ENCODE assay signal across 23 cellular contexts in genomic region chr2:220005362-220005761, GRCh38.
"Had no signal": no experiment of that assay in that cellular context is flagged by ENCODE, and none has a peak within 500 bp of the region (broad histone marks: within the 10 kb centered on the region; RNA-seq: fewer than 3 reads in every experiment).

No MANE protein-coding gene starts in this region.

- H3K9me3 ChIP-seq: pancreas, prostate gland, right lobe of liver, sigmoid colon, tibial artery, transverse colon, upper lobe of right lung, vagina had no signal

- DNase-seq: naive thymus-derived CD4-positive, alpha-beta T cell; natural killer cell; occipital lobe; pancreas; right lobe of liver; sigmoid colon; small intestine; stimulated activated CD4-positive, alpha-beta T cell treated with anti-CD3 and anti-CD28 coated beads, Interleukin-2, amount 100 ng/mL, for 24 hours; stimulated activated CD4-positive, alpha-beta T cell treated with anti-CD3 and anti-CD28 coated beads, Interleukin-2, amount 100 ng/mL, for 48 hours; stimulated activated CD4-positive, alpha-beta T cell treated with anti-CD3 and anti-CD28 coated beads, Interleukin-4, amount 100 ng/mL, for 24 hours; stimulated activated naive B cell treated with anti-CD40 and anti-IgM and Interleukin-4, amounts not matched to agents 10 μg/mL and 1 μg/mL and 100 μg/mL, for 72 hours; stimulated activated naive CD4-positive, alpha-beta T cell treated with Interleukin-2 at 50 U/mL for 16 hours; stomach; tibial artery; transverse colon; upper lobe of right lung had no signal

- H3K9me3 Mint-ChIP-seq: nephron; stimulated activated naive CD8-positive, alpha-beta T cell treated with anti-CD3 and anti-CD28 coated beads, Interleukin-15, Interleukin-2, amounts not matched to agents 100 ng/mL and 50 ng/mL, for 24 hours had no signal

- H3K9ac ChIP-seq: neural progenitor cell had no signal

- H3K36me3 ChIP-seq: neural progenitor cell, pancreas, prostate gland, right lobe of liver, sigmoid colon, stomach, tibial artery, transverse colon, upper lobe of right lung, vagina had no signal

- H3K4me3 Mint-ChIP-seq: naive thymus-derived CD4-positive, alpha-beta T cell; natural killer cell; nephron; neural progenitor cell; stimulated activated effector memory CD8-positive, alpha-beta T cell treated with anti-CD3 and anti-CD28 coated beads, Interleukin-12 subunit alpha, Interleukin-12 subunit beta, amount 100 ng/mL, for 72 hours; stimulated activated naive B cell treated with anti-CD40 and anti-IgM and Interleukin-4, amounts not matched to agents 10 μg/mL and 1 μg/mL and 100 μg/mL, for 72 hours; stimulated activated naive CD8-positive, alpha-beta T cell treated with anti-CD3 and anti-CD28 coated beads, Interleukin-15, Interleukin-2, amounts not matched to agents 100 ng/mL and 50 ng/mL, for 24 hours; type B pancreatic cell had no signal

- H3K4me2 ChIP-seq: neural progenitor cell had no signal

- ATAC-seq: naive thymus-derived CD4-positive, alpha-beta T cell; natural killer cell; stimulated activated naive B cell treated with anti-CD40 and anti-IgM and Interleukin-4, amounts not matched to agents 10 μg/mL and 1 μg/mL and 100 μg/mL, for 72 hours; upper lobe of right lung had no signal

- H3K27me3 ChIP-seq: neural progenitor cell, pancreas, right lobe of liver, sigmoid colon, stomach, tibial artery, transverse colon, upper lobe of right lung, vagina had no signal

- H3K4me3 ChIP-seq: neural progenitor cell, pancreas, prostate gland, right lobe of liver, sigmoid colon, stomach, tibial artery, transverse colon, upper lobe of right lung, vagina had no signal

- H2AFZ ChIP-seq: neural progenitor cell had no signal

- H3K27ac ChIP-seq: neural progenitor cell, prostate gland, right lobe of liver, sigmoid colon, stomach, tibial artery, transverse colon, upper lobe of right lung, vagina had no signal

- H3K4me1 ChIP-seq: neural progenitor cell, prostate gland, right lobe of liver, sigmoid colon, stomach, transverse colon, upper lobe of right lung, vagina had no signal

- H3K36me3 Mint-ChIP-seq: naive thymus-derived CD4-positive, alpha-beta T cell; natural killer cell; neural progenitor cell; stimulated activated effector memory CD8-positive, alpha-beta T cell treated with anti-CD3 and anti-CD28 coated beads, Interleukin-12 subunit alpha, Interleukin-12 subunit beta, amount 100 ng/mL, for 72 hours; stimulated activated naive B cell treated with anti-CD40 and anti-IgM and Interleukin-4, amounts not matched to agents 10 μg/mL and 1 μg/mL and 100 μg/mL, for 72 hours; type B pancreatic cell had no signal

- H3K27ac Mint-ChIP-seq: naive thymus-derived CD4-positive, alpha-beta T cell; natural killer cell; neural progenitor cell; stimulated activated effector memory CD8-positive, alpha-beta T cell treated with anti-CD3 and anti-CD28 coated beads, Interleukin-12 subunit alpha, Interleukin-12 subunit beta, amount 100 ng/mL, for 72 hours; stimulated activated naive B cell treated with anti-CD40 and anti-IgM and Interleukin-4, amounts not matched to agents 10 μg/mL and 1 μg/mL and 100 μg/mL, for 72 hours; stimulated activated naive CD8-positive, alpha-beta T cell treated with anti-CD3 and anti-CD28 coated beads, Interleukin-15, Interleukin-2, amounts not matched to agents 100 ng/mL and 50 ng/mL, for 24 hours; type B pancreatic cell had no signal

- H3K4me1 Mint-ChIP-seq: natural killer cell; stimulated activated effector memory CD8-positive, alpha-beta T cell treated with anti-CD3 and anti-CD28 coated beads, Interleukin-12 subunit alpha, Interleukin-12 subunit beta, amount 100 ng/mL, for 72 hours; stimulated activated naive B cell treated with anti-CD40 and anti-IgM and Interleukin-4, amounts not matched to agents 10 μg/mL and 1 μg/mL and 100 μg/mL, for 72 hours had no signal

- H3K27me3 Mint-ChIP-seq: type B pancreatic cell had no signal
